1 cellular context compared by ENCODE assay signal in genomic region chr1:19414490-19414889, GRCh38.
TF ChIP-seq lines count a peak whose summit lies in the region.

No MANE protein-coding gene starts in this region.

TF ChIP-seq in SK-N-SH treated with all-trans-retinoic acid at 6 μM for 48 hours, 23 proteins besides CTCF, POLR2A, EP300 and RAD21 (continued from another document):
- TF ChIP-seq, protein P1, sequence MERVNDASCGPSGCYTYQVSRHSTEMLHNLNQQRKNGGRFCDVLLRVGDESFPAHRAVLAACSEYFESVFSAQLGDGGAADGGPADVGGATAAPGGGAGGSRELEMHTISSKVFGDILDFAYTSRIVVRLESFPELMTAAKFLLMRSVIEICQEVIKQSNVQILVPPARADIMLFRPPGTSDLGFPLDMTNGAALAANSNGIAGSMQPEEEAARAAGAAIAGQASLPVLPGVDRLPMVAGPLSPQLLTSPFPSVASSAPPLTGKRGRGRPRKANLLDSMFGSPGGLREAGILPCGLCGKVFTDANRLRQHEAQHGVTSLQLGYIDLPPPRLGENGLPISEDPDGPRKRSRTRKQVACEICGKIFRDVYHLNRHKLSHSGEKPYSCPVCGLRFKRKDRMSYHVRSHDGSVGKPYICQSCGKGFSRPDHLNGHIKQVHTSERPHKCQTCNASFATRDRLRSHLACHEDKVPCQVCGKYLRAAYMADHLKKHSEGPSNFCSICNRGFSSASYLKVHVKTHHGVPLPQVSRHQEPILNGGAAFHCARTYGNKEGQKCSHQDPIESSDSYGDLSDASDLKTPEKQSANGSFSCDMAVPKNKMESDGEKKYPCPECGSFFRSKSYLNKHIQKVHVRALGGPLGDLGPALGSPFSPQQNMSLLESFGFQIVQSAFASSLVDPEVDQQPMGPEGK (CRISPR knock-in tag; IDR thresholded peaks at IDR 0.05; ENCODE audit: borderline replicate concordance): no peak
- TF ChIP-seq ARNTL (CRISPR knock-in tag; IDR thresholded peaks at IDR 0.05; ENCODE audit: borderline replicate concordance, low read depth) (no peak), ESRRG (CRISPR knock-in tag; IDR thresholded peaks at IDR 0.05) (no peak), TOX (CRISPR knock-in tag; IDR thresholded peaks at IDR 0.05; ENCODE audit: borderline replicate concordance) (no peak), ZNF8 (CRISPR knock-in tag; IDR thresholded peaks at IDR 0.05) (no peak), SNAI2 (CRISPR knock-in tag; IDR thresholded peaks at IDR 0.05) (no peak), ZNF70 (CRISPR knock-in tag; IDR thresholded peaks at IDR 0.05) (no peak), OSR1 (CRISPR knock-in tag; IDR thresholded peaks at IDR 0.05) (no peak)
- TF ChIP-seq, protein P2, sequence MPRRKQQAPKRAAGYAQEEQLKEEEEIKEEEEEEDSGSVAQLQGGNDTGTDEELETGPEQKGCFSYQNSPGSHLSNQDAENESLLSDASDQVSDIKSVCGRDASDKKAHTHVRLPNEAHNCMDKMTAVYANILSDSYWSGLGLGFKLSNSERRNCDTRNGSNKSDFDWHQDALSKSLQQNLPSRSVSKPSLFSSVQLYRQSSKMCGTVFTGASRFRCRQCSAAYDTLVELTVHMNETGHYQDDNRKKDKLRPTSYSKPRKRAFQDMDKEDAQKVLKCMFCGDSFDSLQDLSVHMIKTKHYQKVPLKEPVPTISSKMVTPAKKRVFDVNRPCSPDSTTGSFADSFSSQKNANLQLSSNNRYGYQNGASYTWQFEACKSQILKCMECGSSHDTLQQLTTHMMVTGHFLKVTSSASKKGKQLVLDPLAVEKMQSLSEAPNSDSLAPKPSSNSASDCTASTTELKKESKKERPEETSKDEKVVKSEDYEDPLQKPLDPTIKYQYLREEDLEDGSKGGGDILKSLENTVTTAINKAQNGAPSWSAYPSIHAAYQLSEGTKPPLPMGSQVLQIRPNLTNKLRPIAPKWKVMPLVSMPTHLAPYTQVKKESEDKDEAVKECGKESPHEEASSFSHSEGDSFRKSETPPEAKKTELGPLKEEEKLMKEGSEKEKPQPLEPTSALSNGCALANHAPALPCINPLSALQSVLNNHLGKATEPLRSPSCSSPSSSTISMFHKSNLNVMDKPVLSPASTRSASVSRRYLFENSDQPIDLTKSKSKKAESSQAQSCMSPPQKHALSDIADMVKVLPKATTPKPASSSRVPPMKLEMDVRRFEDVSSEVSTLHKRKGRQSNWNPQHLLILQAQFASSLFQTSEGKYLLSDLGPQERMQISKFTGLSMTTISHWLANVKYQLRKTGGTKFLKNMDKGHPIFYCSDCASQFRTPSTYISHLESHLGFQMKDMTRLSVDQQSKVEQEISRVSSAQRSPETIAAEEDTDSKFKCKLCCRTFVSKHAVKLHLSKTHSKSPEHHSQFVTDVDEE (CRISPR knock-in tag; IDR thresholded peaks at IDR 0.05): no peak
